Comparison of ENCODE assay signal across 2 cellular contexts in genomic region chr7:77878500-77878899, GRCh38.
TF ChIP-seq lines count a peak whose summit lies in the region.

No MANE protein-coding gene starts in this region.

TF ChIP-seq in IMR-90, 13 proteins besides CTCF, POLR2A, EP300 and RAD21 (continued from another document):
- TF ChIP-seq MXI1 (IDR thresholded peaks at IDR 0.05; ENCODE audit: borderline replicate concordance, low read depth, low read length) (no peak), RFX5 (IDR thresholded peaks at IDR 0.05; ENCODE audit: low read depth, low read length) (no peak), FOS (IDR thresholded peaks at IDR 0.05; ENCODE audit: low read depth, low read length) (no peak), MAFK (IDR thresholded peaks at IDR 0.05; ENCODE audit: low read depth, low read length) (no peak), USF2 (IDR thresholded peaks at IDR 0.05; ENCODE audit: low read depth, low read length) (no peak), SMC3 (IDR thresholded peaks at IDR 0.05; ENCODE audit: low read depth, low read length) (no peak), ELK1 (IDR thresholded peaks at IDR 0.05; ENCODE audit: borderline replicate concordance, low read depth, low read length) (no peak), RCOR1 (IDR thresholded peaks at IDR 0.05; ENCODE audit: insufficient replicate concordance, low read length) (no peak), NFE2L2 (IDR thresholded peaks at IDR 0.05; ENCODE audit: low read depth, low read length) (no peak), CHD1 (IDR thresholded peaks at IDR 0.05; ENCODE audit: low read depth, low read length) (no peak), BHLHE40 (IDR thresholded peaks at IDR 0.05; ENCODE audit: low read depth, low read length) (no peak)

TF ChIP-seq in K562, 482 proteins besides CTCF, POLR2A, EP300 and RAD21 (continued from another document and continues in another):
- TF ChIP-seq HMBOX1 (IDR thresholded peaks at IDR 0.05) (no peak), NR0B1 (IDR thresholded peaks at IDR 0.05; ENCODE audit: partially characterized antibody) (no peak), EP400 (IDR thresholded peaks at IDR 0.05) (no peak), UBTF (IDR thresholded peaks at IDR 0.05; ENCODE audit: borderline replicate concordance in 1 of 2, low read depth in 2 of 2, low read length in 2 of 2) (no peak), HDAC1 (IDR thresholded peaks at IDR 0.05) (no peak), PCBP1 (IDR thresholded peaks at IDR 0.05; ENCODE audit: low read depth, low read length, poor library complexity, severe bottlenecking) (no peak), SRF (CRISPR knock-in tag; IDR thresholded peaks at IDR 0.05) (no peak), PYGO2 (tag; IDR thresholded peaks at IDR 0.05) (0 out of 2 replicates have a peak, but pooled peaks have one; percentile 56), ZNF354B (CRISPR knock-in tag; IDR thresholded peaks at IDR 0.05) (0 out of 2 replicates have a peak, but pooled peaks have one; percentile 30), ZNF583 (CRISPR knock-in tag; IDR thresholded peaks at IDR 0.05) (no peak), SREBF2 (CRISPR knock-in tag; IDR thresholded peaks at IDR 0.05) (no peak), NR2C1 (IDR thresholded peaks at IDR 0.05) (no peak), NR2C1 (tag; IDR thresholded peaks at IDR 0.05) (peak; percentile 41; the same call in 1 of the 2 replicates), ZNF766 (CRISPR knock-in tag; conservative IDR thresholded peaks at IDR 0.05) (peak; percentile 54; the same call in 1 of the 2 replicates), CHD4 (IDR thresholded peaks at IDR 0.05; ENCODE audit: insufficient read depth, insufficient replicate concordance, low read depth, low read length, poor library complexity, severe bottlenecking) (no peak), FUS (optimal IDR thresholded peaks at IDR 0.05; ENCODE audit: low read depth, low read length) (no peak), ZBTB11 (CRISPR knock-in tag; IDR thresholded peaks at IDR 0.05) (no peak), HES1 (IDR thresholded peaks at IDR 0.05; ENCODE audit: low read depth) (no peak), KHSRP (IDR thresholded peaks at IDR 0.05) (no peak), ZNF140 (CRISPR knock-in tag; IDR thresholded peaks at IDR 0.05) (no peak), MEF2D (tag; conservative IDR thresholded peaks at IDR 0.05; ENCODE audit: low read depth) (0 out of 2 replicates have a peak, but pooled peaks have one; percentile 20), RBM39 (optimal IDR thresholded peaks at IDR 0.05; ENCODE audit: low read depth, low read length) (no peak), DDX20 (tag; IDR thresholded peaks at IDR 0.05; ENCODE audit: low read depth) (peak; percentile 80; the same call in 1 of the 2 replicates), DEAF1 (CRISPR knock-in tag; IDR thresholded peaks at IDR 0.05) (no peak), RBM15 (IDR thresholded peaks at IDR 0.05; ENCODE audit: insufficient read depth, low read length) (no peak), ARID1B (IDR thresholded peaks at IDR 0.05) (no peak), HMG20A (CRISPR knock-in tag; conservative IDR thresholded peaks at IDR 0.05) (no peak), KLF6 (CRISPR knock-in tag; IDR thresholded peaks at IDR 0.05; ENCODE audit: borderline replicate concordance) (peak; percentile 70; the same call in 1 of the 2 replicates), ZNF740 (CRISPR knock-in tag; IDR thresholded peaks at IDR 0.05) (no peak), ZNF740 (tag; IDR thresholded peaks at IDR 0.05) (peak in 1 of 2 experiments; percentile 62; a peak in 1 of 4 replicates), NCOA6 (IDR thresholded peaks at IDR 0.05) (no peak), SMAD4 (CRISPR knock-in tag; conservative IDR thresholded peaks at IDR 0.05) (peak; percentile 40; the same call in 1 of the 2 replicates), DMBX1 (CRISPR knock-in tag; IDR thresholded peaks at IDR 0.05; ENCODE audit: borderline replicate concordance) (0 out of 2 replicates have a peak, but pooled peaks have one; percentile 35), TEAD2 (tag; IDR thresholded peaks at IDR 0.05) (0 out of 2 replicates have a peak, but pooled peaks have one; percentile 12), STAT5B (CRISPR knock-in tag; IDR thresholded peaks at IDR 0.05) (no peak), STAT6 (CRISPR knock-in tag; IDR thresholded peaks at IDR 0.05) (no peak), HINFP (tag; conservative IDR thresholded peaks at IDR 0.05; ENCODE audit: low read depth) (peak; percentile 38; the same call in 1 of the 2 replicates), MYC (IDR thresholded peaks at IDR 0.05; ENCODE audit: low read depth, low read length) (no peak), MYC (CRISPR knock-in tag; IDR thresholded peaks at IDR 0.05; ENCODE audit: borderline replicate concordance, low read depth) (no peak), ZNF395 (CRISPR knock-in tag; IDR thresholded peaks at IDR 0.05) (peak; percentile 59), MAZ (CRISPR knock-in tag; conservative IDR thresholded peaks at IDR 0.05 in 1 of 2, IDR thresholded peaks at IDR 0.05 in 1 of 2) (no peak), EGR1 (conservative IDR thresholded peaks at IDR 0.05) (no peak), MECOM (CRISPR knock-in tag; IDR thresholded peaks at IDR 0.05) (peak; percentile 69; the same call in 1 of the 2 replicates), HIVEP1 (CRISPR knock-in tag; IDR thresholded peaks at IDR 0.05) (no peak), SMARCA5 (IDR thresholded peaks at IDR 0.05) (no peak)
